22 cellular contexts compared by ENCODE assay signal in genomic region chr2:1992280-1992679, GRCh38.
DNase-seq lines count a peak whose midpoint lies in the region; ATAC-seq and TF ChIP-seq lines count a peak whose summit lies in the region.
"Had no signal": no experiment of that assay in that cellular context is flagged by ENCODE, and none has a peak within 500 bp of the region (broad histone marks: within the 10 kb centered on the region; RNA-seq: fewer than 3 reads in every experiment).

No MANE protein-coding gene starts in this region.

- in situ Hi-C loops in brain microvascular endothelial cell (cut with HindIII; ENCODE audit: low pct_ligation_motif_present, low sequenced_read_pairs): no loop called here

- H3K4me1 ChIP-seq in vagina: no peaks in the 10 kb centered on the region
- no peaks in the 10 kb centered on the region for H3K4me1 ChIP-seq in testis

- H3K9me3 ChIP-seq in vagina: no peaks in the 10 kb centered on the region
- no peaks in the 10 kb centered on the region for H3K9me3 ChIP-seq in testis

- WGBS in testis, 2 donors: 87 to 95% methylated on average over 4 of the region's 4 CpGs

- no peaks in the 10 kb centered on the region for H3K36me3 ChIP-seq in brain microvascular endothelial cell (replicated peaks)
- no peaks in the 10 kb centered on the region for H3K36me3 ChIP-seq in vagina
- no peaks in the 10 kb centered on the region for H3K36me3 ChIP-seq in testis (ENCODE audit: low read depth, missing control alignments)

- intact Hi-C loops in vagina (cut with DNase I): no loop called here
- intact Hi-C loops in testis (cut with DNase I; ENCODE audit: low total_unique reads): no loop called here

- TF ChIP-seq CTCF in brain microvascular endothelial cell (IDR thresholded peaks at IDR 0.05; ENCODE audit: low read depth, low read length, missing control alignments) (no peak), vagina (IDR thresholded peaks at IDR 0.05) (no peak), testis (IDR thresholded peaks at IDR 0.05) (no peak)

- H3K27ac ChIP-seq in brain microvascular endothelial cell (peak overlapping the region; percentile 97), vagina (no peak overlapping the region), testis (no peak overlapping the region)
- H3K27ac ChIP-seq: 22Rv1 had no signal

- DNase-seq in NCI-H2171 treated with DMSO at 0.1 percent for 48 hours (lab: John Stamatoyannopoulos, UW) (peak; percentile 30), NCI-H2171 (lab: John Stamatoyannopoulos, UW) (no peak), brain microvascular endothelial cell (no peak), left lobe of liver (ENCODE audit: low spot score) (peak; percentile 21), vagina (ENCODE audit: extremely low spot score in 2 of 2) (peak; percentile 13 to 34), testis (no peak), NCI-H446 treated with DMSO at 0.1 percent for 48 hours (lab: John Stamatoyannopoulos, UW) (no peak), GF-D8 (lab: John Stamatoyannopoulos, UW) (no peak)
- DNase-seq: Calu3, DMS79 treated with DMSO at 0.1 percent for 48 hours, H7, Kasumi-1, NCI-H1092 treated with DMSO at 0.1 percent for 48 hours, NCI-H1436, NCI-H187, NCI-H2107, NCI-H510A, NCI-H69, SHP77 treated with DMSO at 0.1 percent for 48 hours had no signal

- no peak for TF ChIP-seq POLR2A in vagina (IDR thresholded peaks at IDR 0.05)
- no peak for TF ChIP-seq POLR2A in testis (IDR thresholded peaks at IDR 0.05)

- H3K4me3 ChIP-seq in brain microvascular endothelial cell (ENCODE audit: low read depth, low read length) (no peak overlapping the region), vagina (no peak overlapping the region), testis (no peak overlapping the region)
- H3K4me3 ChIP-seq: K562 had no signal

- H3K27me3 ChIP-seq in brain microvascular endothelial cell (replicated peaks): no peaks in the 10 kb centered on the region
- no peaks in the 10 kb centered on the region for H3K27me3 ChIP-seq in vagina
- no peaks in the 10 kb centered on the region for H3K27me3 ChIP-seq in testis

- no peak for ATAC-seq in left lobe of liver
- ATAC-seq: K562, Panc1 had no signal

Comparison
In these comparisons a context has a peak if more than half of its experiments do, and no peak if none do; other contexts are left out.
1. DNase-seq: peak in NCI-H2171 treated with DMSO at 0.1 percent for 48 hours (single experiment), left lobe of liver (single experiment) and vagina (2 of 2); none in NCI-H2171 (single experiment), brain microvascular endothelial cell (single experiment), testis (single experiment), NCI-H446 treated with DMSO at 0.1 percent for 48 hours (single experiment) and GF-D8 (single experiment).